25 cellular contexts compared by ENCODE assay signal in genomic region chr14:68094158-68094557, GRCh38.
DNase-seq lines count a peak whose midpoint lies in the region; ATAC-seq lines count a peak whose summit lies in the region.
"Had no signal": no experiment of that assay in that cellular context is flagged by ENCODE, and none has a peak within 500 bp of the region (broad histone marks: within the 10 kb centered on the region; RNA-seq: fewer than 3 reads in every experiment).

No MANE protein-coding gene starts in this region.

- no peaks in the 10 kb centered on the region for H3K36me3 Mint-ChIP-seq in activated T-helper 17 cell treated with anti-CD3 and anti-CD28 coated beads, Interleukin-2, amount 50 U/mL, for 72 hours (ENCODE audit: low read depth)
- peaks cover 6% of the 10 kb centered on the region for H3K36me3 Mint-ChIP-seq in activated CD8-positive, alpha-beta T cell treated with anti-CD3 and anti-CD28 coated beads, Interleukin-2, amount 10 ng/mL, durations not matched to agents 7 days and 5 days (ENCODE audit: low read depth)

- H3K27me3 ChIP-seq in MG63, result no peaks in the 10 kb centered on the region
- H3K27me3 ChIP-seq: BLaER1 treated with 17β-estradiol and CSF1 and Interleukin-3, amounts not matched to agents 10 nM and 100 nM; body of pancreas; left lung; right atrium auricular region; thyroid gland had no signal

- H3K9me3 ChIP-seq in MG63, result no peaks in the 10 kb centered on the region
- H3K9me3 ChIP-seq: body of pancreas, thyroid gland had no signal

- H3K4me3 ChIP-seq in MG63, result no peak overlapping the region
- H3K4me3 ChIP-seq: BLaER1 treated with 17β-estradiol and CSF1 and Interleukin-3, amounts not matched to agents 10 nM and 100 nM; body of pancreas; left lung; right atrium auricular region; thyroid gland had no signal

- H3K4me1 Mint-ChIP-seq in activated T-helper 17 cell treated with anti-CD3 and anti-CD28 coated beads, Interleukin-2, amount 50 U/mL, for 72 hours, result no peaks in the 10 kb centered on the region
- no peaks in the 10 kb centered on the region for H3K4me1 Mint-ChIP-seq in activated CD8-positive, alpha-beta T cell treated with anti-CD3 and anti-CD28 coated beads, Interleukin-2, amount 10 ng/mL, durations not matched to agents 7 days and 5 days (ENCODE audit: low read depth)

- no peak overlapping the region for H3K4me3 Mint-ChIP-seq in activated T-helper 17 cell treated with anti-CD3 and anti-CD28 coated beads, Interleukin-2, amount 50 U/mL, for 72 hours
- H3K4me3 Mint-ChIP-seq in activated CD8-positive, alpha-beta T cell treated with anti-CD3 and anti-CD28 coated beads, Interleukin-2, amount 10 ng/mL, durations not matched to agents 7 days and 5 days, result no peak overlapping the region
- H3K4me3 Mint-ChIP-seq: naive thymus-derived CD4-positive, alpha-beta T cell had no signal

- H3K36me3 ChIP-seq in MG63, result no peaks in the 10 kb centered on the region
- H3K36me3 ChIP-seq: BLaER1 treated with 17β-estradiol and CSF1 and Interleukin-3, amounts not matched to agents 10 nM and 100 nM; left lung; right atrium auricular region; thyroid gland; WERI-Rb-1 had no signal

- peaks cover 5% of the 10 kb centered on the region for H3K9me3 Mint-ChIP-seq in activated T-helper 17 cell treated with anti-CD3 and anti-CD28 coated beads, Interleukin-2, amount 50 U/mL, for 72 hours
- peaks cover 5% of the 10 kb centered on the region for H3K9me3 Mint-ChIP-seq in activated CD8-positive, alpha-beta T cell treated with anti-CD3 and anti-CD28 coated beads, Interleukin-2, amount 10 ng/mL, durations not matched to agents 7 days and 5 days (ENCODE audit: insufficient read depth)

- H3K27me3 Mint-ChIP-seq in activated T-helper 17 cell treated with anti-CD3 and anti-CD28 coated beads, Interleukin-2, amount 50 U/mL, for 72 hours, result no peaks in the 10 kb centered on the region
- H3K27me3 Mint-ChIP-seq in activated CD8-positive, alpha-beta T cell treated with anti-CD3 and anti-CD28 coated beads, Interleukin-2, amount 10 ng/mL, durations not matched to agents 7 days and 5 days (ENCODE audit: low read depth), result no peaks in the 10 kb centered on the region
- H3K27me3 Mint-ChIP-seq: naive thymus-derived CD4-positive, alpha-beta T cell had no signal

- CTCF ChIA-PET in activated CD8-positive, alpha-beta T cell treated with anti-CD3 and anti-CD28 coated beads, Interleukin-2, amount 10 ng/mL, durations not matched to agents 7 days and 5 days (lab: Charles Lee), result no interaction called here

- ATAC-seq in activated T-helper 17 cell treated with anti-CD3 and anti-CD28 coated beads, Interleukin-2, amount 50 U/mL, for 72 hours (replicated peaks), result peak; percentile 79
- ATAC-seq in activated CD8-positive, alpha-beta T cell treated with anti-CD3 and anti-CD28 coated beads, Interleukin-2, amount 10 ng/mL, durations not matched to agents 7 days and 5 days, result no peak
- ATAC-seq: body of pancreas; left lung; naive thymus-derived CD4-positive, alpha-beta T cell had no signal

- POLR2A ChIA-PET in activated CD8-positive, alpha-beta T cell treated with anti-CD3 and anti-CD28 coated beads, Interleukin-2, amount 10 ng/mL, durations not matched to agents 7 days and 5 days (lab: Charles Lee), result no interaction called here

- H3K27ac Mint-ChIP-seq in activated T-helper 17 cell treated with anti-CD3 and anti-CD28 coated beads, Interleukin-2, amount 50 U/mL, for 72 hours, result no peak overlapping the region
- H3K27ac Mint-ChIP-seq in activated CD8-positive, alpha-beta T cell treated with anti-CD3 and anti-CD28 coated beads, Interleukin-2, amount 10 ng/mL, durations not matched to agents 7 days and 5 days, result no peak overlapping the region
- H3K27ac Mint-ChIP-seq: activated T-helper 2 cell treated with anti-CD3 and anti-CD28 coated beads, Interferon-gamma antibody, Interleukin-2, Interleukin-4, amounts not matched to agents 10 μg/mL and 5 μg/mL and 100 μg/mL, durations not matched to agents 14 hours and 24 hours and 36 hours; naive thymus-derived CD4-positive, alpha-beta T cell had no signal

- DNase-seq in Daoy (ENCODE audit: low read depth) (peak; percentile 38), HT1080 (ENCODE audit: low read depth) (peak; percentile 24), kidney glomerular epithelial cell (lab: John Stamatoyannopoulos, UW) (peak; percentile 15), MG63 (no peak), NOMO-1 treated with DMSO at 0.1 percent for 48 hours (lab: John Stamatoyannopoulos, UW; ENCODE audit: unreplicated experiment) (no peak), superior temporal gyrus (ENCODE audit: extremely low spot score) (no peak)
- no peak for DNase-seq in activated CD8-positive, alpha-beta T cell treated with anti-CD3 and anti-CD28 coated beads, Interleukin-2, amount 10 ng/mL, durations not matched to agents 7 days and 5 days
- DNase-seq: ACHN; activated CD4-positive, alpha-beta T cell treated with anti-CD3 and anti-CD28 coated beads, Interleukin-2, amount 50 U/mL, for 4 hours; activated CD8-positive, alpha-beta memory T cell treated with anti-CD3 and anti-CD28 coated beads, Interleukin-2, amount 50 U/mL, for 4 hours; body of pancreas; effector memory CD4-positive, alpha-beta T cell; foreskin fibroblast; left lung; naive thymus-derived CD4-positive, alpha-beta T cell; NCI-H187; stimulated activated CD4-positive, alpha-beta T cell treated with anti-CD3 and anti-CD28 coated beads, Interleukin-12 subunit alpha, Interleukin-12 subunit beta, amount 100 ng/mL, for 4 hours; stimulated activated CD4-positive, alpha-beta T cell treated with anti-CD3 and anti-CD28 coated beads, Interleukin-4, amount 100 ng/mL, for 24 hours; stimulated activated naive CD4-positive, alpha-beta T cell treated with Interleukin-2 at 50 U/mL for 16 hours; thyroid gland; WERI-Rb-1 had no signal

Comparison
In these comparisons a context has a peak if more than half of its experiments do, and no peak if none do; other contexts are left out.
1. DNase-seq: peak in Daoy (single experiment), HT1080 (single experiment) and kidney glomerular epithelial cell (single experiment); none in MG63 (single experiment), activated CD8-positive, alpha-beta T cell treated with anti-CD3 and anti-CD28 coated beads, Interleukin-2, amount 10 ng/mL, durations not matched to agents 7 days and 5 days (single experiment), NOMO-1 treated with DMSO at 0.1 percent for 48 hours (single experiment) and superior temporal gyrus (single experiment).